Comparison of ENCODE assay signal across 1 cellular context in genomic region chr5:102617187-102617856, GRCh38.
TF ChIP-seq lines count a peak whose summit lies in the region.

No MANE protein-coding gene starts in this region.

TF ChIP-seq in GM23338, 12 proteins besides CTCF, POLR2A, EP300 and RAD21 (continued from another document):
- TF ChIP-seq ZNF462 (CRISPR knock-in tag; IDR thresholded peaks at IDR 0.05) (no peak), EZH2phosphoT487 (IDR thresholded peaks at IDR 0.05; ENCODE audit: unreplicated experiment) (no peak), CREB1 (CRISPR knock-in tag; IDR thresholded peaks at IDR 0.05; ENCODE audit: low read depth) (no peak), ZNF331 (CRISPR knock-in tag; IDR thresholded peaks at IDR 0.05; ENCODE audit: low read depth) (no peak), EZH2 (IDR thresholded peaks at IDR 0.05; ENCODE audit: low read depth, unreplicated experiment) (no peak), POLR2AphosphoS5 (IDR thresholded peaks at IDR 0.05; ENCODE audit: low read depth) (no peak)
